Comparison of ENCODE assay signal across 11 cellular contexts in genomic region chr13:42876810-42877550, GRCh38.
DNase-seq lines count a peak whose midpoint lies in the region; TF ChIP-seq lines count a peak whose summit lies in the region.
"Had no signal": no experiment of that assay in that cellular context is flagged by ENCODE, and none has a peak within 500 bp of the region (broad histone marks: within the 10 kb centered on the region; RNA-seq: fewer than 3 reads in every experiment).

No MANE protein-coding gene starts in this region.

- no peak overlapping the region for H3K4me3 Mint-ChIP-seq in MCF 10A (ENCODE audit: unreplicated experiment)

- peaks cover 23% of the 10 kb centered on the region for H3K4me1 Mint-ChIP-seq in MCF 10A (ENCODE audit: insufficient read depth, unreplicated experiment)

- no peaks in the 10 kb centered on the region for H3K9me2 ChIP-seq in PC-9 (ENCODE audit: insufficient read depth)

- peaks cover 7% of the 10 kb centered on the region for H3K9me3 Mint-ChIP-seq in MCF 10A (ENCODE audit: unreplicated experiment)

- H3K79me2 ChIP-seq in PC-9 (ENCODE audit: low read depth) = no peaks in the 10 kb centered on the region

- TF ChIP-seq CTCF in MCF 10A (IDR thresholded peaks at IDR 0.05; ENCODE audit: unreplicated experiment) (no peak), breast epithelium (IDR thresholded peaks at IDR 0.05) (no peak), PC-9 (conservative IDR thresholded peaks at IDR 0.05) (no peak), foreskin fibroblast (IDR thresholded peaks at IDR 0.05; ENCODE audit: low read depth, low read length) (no peak), GM10266 (IDR thresholded peaks at IDR 0.05; ENCODE audit: control insufficient read depth, insufficient read depth, low read depth, missing control alignments) (no peak)

- BruUV-seq in MCF 10A (replicated peaks; lab: Mats Ljungman, UMichigan) = no TSS peak
- BruUV-seq in PC-9 (replicated peaks; lab: Mats Ljungman, UMichigan) = no TSS peak

- H3K27me3 Mint-ChIP-seq in MCF 10A (ENCODE audit: insufficient read depth, unreplicated experiment) = no peaks in the 10 kb centered on the region

- H3K4me3 ChIP-seq in breast epithelium = no peak overlapping the region
- H3K4me3 ChIP-seq in PC-9 = no peak overlapping the region
- no peak overlapping the region for H3K4me3 ChIP-seq in foreskin fibroblast (ENCODE audit: low read depth in 1 of 2, low read length in 2 of 2)

- H3K27me3 ChIP-seq in breast epithelium = no peaks in the 10 kb centered on the region
- no peaks in the 10 kb centered on the region for H3K27me3 ChIP-seq in PC-9 (ENCODE audit: insufficient read depth, low read depth)

- no peak for TF ChIP-seq POLR2A in breast epithelium (IDR thresholded peaks at IDR 0.05)

- no peak overlapping the region for H3K27ac Mint-ChIP-seq in MCF 10A (ENCODE audit: low read depth, unreplicated experiment)

- peaks cover 7% of the 10 kb centered on the region; the same call in 1 of the 2 replicates for H3F3A ChIP-seq in PC-9 (ENCODE audit: insufficient read depth, low read depth)

- DNase-seq in MCF 10A (ENCODE audit: unreplicated experiment) = peak; percentile 69
- no peak for DNase-seq in breast epithelium (ENCODE audit: low spot score in 2 of 2)
- DNase-seq in PC-9 = peak in 1 of 2 experiments; percentile 80
- peak; percentile 29 to 60 for DNase-seq in foreskin fibroblast
- DNase-seq in GM10266 (ENCODE audit: extremely low spot score) = no peak
- DNase-seq in stimulated activated naive CD4-positive, alpha-beta T cell treated with Interleukin-2 at 50 U/mL for 16 hours (lab: John Stamatoyannopoulos, UW) = no peak
- DNase-seq in NCI-H446 (lab: John Stamatoyannopoulos, UW) = no peak
- no peak for DNase-seq in posterior vena cava (ENCODE audit: low spot score)
- DNase-seq: NCI-H2029; stimulated activated CD4-positive, alpha-beta T cell treated with anti-CD3 and anti-CD28 coated beads, Interleukin-4, amount 100 ng/mL, for 1 hour; SW 1271 had no signal

- intact Hi-C loops in MCF 10A (cut with micrococcal nuclease) = no loop called here
- intact Hi-C loops in breast epithelium (cut with DNase I; ENCODE audit: low total_unique reads) = no loop called here
- intact Hi-C loops in PC-9 (cut with micrococcal nuclease; ENCODE audit: unreplicated experiment) = no loop called here
- intact Hi-C loops in posterior vena cava (cut with DNase I) = no loop called here

- H3K9me3 ChIP-seq in breast epithelium = no peaks in the 10 kb centered on the region
- H3K9me3 ChIP-seq in PC-9 (ENCODE audit: insufficient read depth, low read depth) = no peaks in the 10 kb centered on the region

- H3K4me1 ChIP-seq in breast epithelium = no peaks in the 10 kb centered on the region
- H3K4me1 ChIP-seq in PC-9 (replicated peaks; ENCODE audit: insufficient read depth) = peaks cover 16% of the 10 kb centered on the region

- H3K4me2 ChIP-seq in PC-9 = peak overlapping the region; percentile 57

- peak overlapping the region in 1 of 2 donors; percentile 0 for H3K27ac ChIP-seq in breast epithelium
- peak overlapping the region; percentile 62 for H3K27ac ChIP-seq in PC-9

- CTCF ChIA-PET in MCF 10A (lab: Yijun Ruan, JAX) (interaction anchor here (0.7 to 1.3 kb wide), 5 partner anchors 12 to 282 kb away, joined by 3 to 9 read pairs (median 3); no protein-coding TSS in a partner anchor), PC-9 (lab: Charles Lee) (no interaction called here)

- no peaks in the 10 kb centered on the region for H3K36me3 ChIP-seq in breast epithelium
- H3K36me3 ChIP-seq in PC-9 (ENCODE audit: low read depth) = no peaks in the 10 kb centered on the region

- no peak overlapping the region; the same call in 1 of the 2 replicates for H2AFZ ChIP-seq in PC-9

- no peaks in the 10 kb centered on the region for H4K20me1 ChIP-seq in PC-9 (ENCODE audit: insufficient read depth)

- POLR2A ChIA-PET in MCF 10A (lab: Yijun Ruan, JAX) = interaction anchor here (0.6 to 3.0 kb wide), 8 partner anchors 17 to 1588 kb away, joined by 3 to 13 read pairs (median 4); no protein-coding TSS in a partner anchor
- POLR2A ChIA-PET in PC-9 (lab: Charles Lee; ENCODE audit: unreplicated experiment) = interaction anchor here (0.6 kb wide), 1 partner anchor 297 kb away, joined by 3 read pairs; no protein-coding TSS in a partner anchor

- no peaks in the 10 kb centered on the region for H3K36me3 Mint-ChIP-seq in MCF 10A (ENCODE audit: insufficient read depth, unreplicated experiment)

Comparison
In these comparisons a context has a peak if more than half of its experiments do, and no peak if none do; other contexts are left out.
1. DNase-seq: peak in MCF 10A (single experiment) and foreskin fibroblast (2 of 2); none in breast epithelium (0 of 2), GM10266 (single experiment), stimulated activated naive CD4-positive, alpha-beta T cell treated with Interleukin-2 at 50 U/mL for 16 hours (single experiment), NCI-H446 (0 of 2) and posterior vena cava (single experiment).